Comparison of ENCODE assay signal across 19 cellular contexts in genomic region chr11:1891831-1892115, GRCh38. TPM values are rescaled to one million over a fixed set of nuclear protein-coding genes. Genes with fewer than 3 reads are reported as not detected.
A peak's percentile ranks its signal among the peaks of the same experiment; 100 is the strongest.
DNase-seq lines count a peak whose midpoint lies in the region; ATAC-seq lines count a peak whose summit lies in the region.
"Had no signal": no experiment of that assay in that cellular context is flagged by ENCODE, and none has a peak within 500 bp of the region (broad histone marks: within the 10 kb centered on the region; RNA-seq: fewer than 3 reads in every experiment).

PRR33 (minus strand) TSS chr11:1891895; CDS start chr11:1890584, 1,311 bp downstream.

- H2AK5ac ChIP-seq in mesenchymal stem cell (ENCODE audit: low read length, severe bottlenecking), result no peak within 1 kb of the TSS

- H3K27me3 Mint-ChIP-seq in activated naive CD4-positive, alpha-beta T cell treated with anti-CD3 and anti-CD28 coated beads, Interleukin-2, amount 50 U/mL, for 24 hours, result no peaks in the 10 kb centered on the region
- H3K27me3 Mint-ChIP-seq in stimulated activated naive B cell treated with anti-CD40 and anti-IgM and Interleukin-4, amounts not matched to agents 10 μg/mL and 1 μg/mL and 100 μg/mL, for 72 hours, result no peaks in the 10 kb centered on the region

- no peak within 1 kb of the TSS for H2BK5ac ChIP-seq in mesenchymal stem cell (ENCODE audit: low read depth, low read length, poor library complexity, severe bottlenecking)

- H2BK12ac ChIP-seq in mesenchymal stem cell (ENCODE audit: low read length in 2 of 2), result no peak within 1 kb of the TSS

- H4K20me1 ChIP-seq in Karpas-422 (ENCODE audit: insufficient read depth, low read depth, low read length), result no peaks in the 10 kb centered on the region

- no peak within 1 kb of the TSS for H3K4me2 ChIP-seq in mesenchymal stem cell (ENCODE audit: low read length, poor library complexity, severe bottlenecking)
- no peak within 1 kb of the TSS for H3K4me2 ChIP-seq in Karpas-422 (ENCODE audit: low read depth, low read length, poor library complexity, severe bottlenecking)

- H3K9ac ChIP-seq in mesenchymal stem cell (ENCODE audit: low read length), result no peak within 1 kb of the TSS
- H3K9ac ChIP-seq in Karpas-422 (ENCODE audit: low read length), result no peak within 1 kb of the TSS

- H3K18ac ChIP-seq in mesenchymal stem cell (ENCODE audit: low read depth in 1 of 2, low read length in 2 of 2), result no peak within 1 kb of the TSS

- H3K4me3 ChIP-seq in SJCRH30 (no peak within 1 kb of the TSS), mesenchymal stem cell (ENCODE audit: insufficient read depth in 1 of 2, low read depth in 1 of 2, low read length in 2 of 2) (no peak within 1 kb of the TSS), Karpas-422 (ENCODE audit: low read length) (no peak within 1 kb of the TSS)
- H3K4me3 ChIP-seq: pancreas had no signal

- H3K9me3 Mint-ChIP-seq in activated naive CD4-positive, alpha-beta T cell treated with anti-CD3 and anti-CD28 coated beads, Interleukin-2, amount 50 U/mL, for 24 hours, result no peaks in the 10 kb centered on the region
- peaks cover 5 to 10% of the 10 kb centered on the region in 2 donors for H3K9me3 Mint-ChIP-seq in stimulated activated naive B cell treated with anti-CD40 and anti-IgM and Interleukin-4, amounts not matched to agents 10 μg/mL and 1 μg/mL and 100 μg/mL, for 72 hours
- H3K9me3 Mint-ChIP-seq: activated B cell treated with CpG ODN at 0.5 μM for 24 hours, HFFc6, mesothelial cell of epicardium had no signal

- H3K4ac ChIP-seq in mesenchymal stem cell (ENCODE audit: low read depth in 1 of 2, low read length in 2 of 2), result no peak within 1 kb of the TSS

- peaks cover 2% of the 10 kb centered on the region for H3K36me3 Mint-ChIP-seq in activated naive CD4-positive, alpha-beta T cell treated with anti-CD3 and anti-CD28 coated beads, Interleukin-2, amount 50 U/mL, for 24 hours
- peaks cover 16 to 37% of the 10 kb centered on the region in 2 donors for H3K36me3 Mint-ChIP-seq in stimulated activated naive B cell treated with anti-CD40 and anti-IgM and Interleukin-4, amounts not matched to agents 10 μg/mL and 1 μg/mL and 100 μg/mL, for 72 hours
- H3K36me3 Mint-ChIP-seq: mesothelial cell of epicardium had no signal

- H3K14ac ChIP-seq in mesenchymal stem cell (ENCODE audit: low read length in 2 of 2), result no peak within 1 kb of the TSS

- no peak for DNase-seq in activated naive CD4-positive, alpha-beta T cell (lab: John Stamatoyannopoulos, UW)
- no peak for DNase-seq in SJCRH30
- DNase-seq in mesenchymal stem cell, result no peak
- DNase-seq in stimulated activated naive B cell treated with anti-CD40 and anti-IgM and Interleukin-4, amounts not matched to agents 10 μg/mL and 1 μg/mL and 100 μg/mL, for 72 hours, result no peak
- no peak for DNase-seq in activated CD8-positive, alpha-beta memory T cell treated with anti-CD3 and anti-CD28 coated beads, Interleukin-2, amount 50 U/mL, for 4 hours
- DNase-seq in Karpas-422, result no peak
- DNase-seq in activated effector memory CD4-positive, alpha-beta T cell treated with anti-CD3 and anti-CD28 coated beads, Interleukin-2, amount 50 U/mL, for 16 hours, result no peak
- DNase-seq: activated B cell treated with CpG ODN at 0.5 μM for 24 hours, cortex of kidney, erythroblast, glutamatergic neuron, HFFc6, NCI-H1092 treated with DMSO at 0.1 percent for 48 hours, NCI-H82 had no signal

- no peaks in the 10 kb centered on the region for H3K9me2 ChIP-seq in Karpas-422 (replicated peaks; ENCODE audit: insufficient read depth, low read length)

- H3K36me3 ChIP-seq in SJCRH30 (no peaks in the 10 kb centered on the region), mesenchymal stem cell (ENCODE audit: control insufficient read depth in 1 of 2, insufficient read depth in 2 of 2, low read depth in 1 of 2, low read length in 2 of 2) (peaks cover 7 to 29% of the 10 kb centered on the region in 2 experiments), Karpas-422 (ENCODE audit: insufficient read depth, low read length) (no peaks in the 10 kb centered on the region)
- H3K36me3 ChIP-seq: pancreas had no signal

- H3K27me3 ChIP-seq in SJCRH30 (peaks cover 4% of the 10 kb centered on the region; the same call in 1 of the 2 replicates), mesenchymal stem cell (ENCODE audit: control insufficient read depth in 1 of 2, insufficient read depth in 1 of 2, low read length in 2 of 2) (peaks cover 8 to 9% of the 10 kb centered on the region in 2 experiments), Karpas-422 (ENCODE audit: low read length) (no peaks in the 10 kb centered on the region)
- H3K27me3 ChIP-seq: pancreas had no signal

- peak within 1 kb of the TSS; percentile 9 for H2BK15ac ChIP-seq in mesenchymal stem cell (ENCODE audit: low read depth, poor library complexity, severe bottlenecking)

- H3K79me2 ChIP-seq in Karpas-422 (ENCODE audit: low read length), result no peaks in the 10 kb centered on the region

- H3K9me3 ChIP-seq in SJCRH30 (replicated peaks) (no peaks in the 10 kb centered on the region), mesenchymal stem cell (ENCODE audit: control insufficient read depth, low read length) (no peaks in the 10 kb centered on the region), Karpas-422 (ENCODE audit: low read length) (no peaks in the 10 kb centered on the region)
- H3K9me3 ChIP-seq: pancreas had no signal

- no peak for ATAC-seq in stimulated activated naive B cell treated with anti-CD40 and anti-IgM and Interleukin-4, amounts not matched to agents 10 μg/mL and 1 μg/mL and 100 μg/mL, for 72 hours (replicated peaks)
- ATAC-seq: HepG2 had no signal

- H2AFZ ChIP-seq in mesenchymal stem cell (ENCODE audit: low read depth, low read length) (no peak within 1 kb of the TSS), Karpas-422 (ENCODE audit: low read length) (no peak within 1 kb of the TSS)

- no peaks in the 10 kb centered on the region for H3K79me1 ChIP-seq in mesenchymal stem cell (replicated peaks; ENCODE audit: low read length, poor library complexity, severe bottlenecking)

- peak within 1 kb of the TSS; percentile 32; the same call in 1 of the 2 replicates for H3K27ac ChIP-seq in SJCRH30
- H3K27ac ChIP-seq in mesenchymal stem cell (ENCODE audit: low read length, poor library complexity, severe bottlenecking), result no peak within 1 kb of the TSS
- H3K27ac ChIP-seq in Karpas-422 (ENCODE audit: low read length), result no peak within 1 kb of the TSS
- H3K27ac ChIP-seq: pancreas had no signal

- H3K4me3 Mint-ChIP-seq in activated naive CD4-positive, alpha-beta T cell treated with anti-CD3 and anti-CD28 coated beads, Interleukin-2, amount 50 U/mL, for 24 hours, result peak within 1 kb of the TSS; percentile 58
- H3K4me3 Mint-ChIP-seq in stimulated activated naive B cell treated with anti-CD40 and anti-IgM and Interleukin-4, amounts not matched to agents 10 μg/mL and 1 μg/mL and 100 μg/mL, for 72 hours, result peak within 1 kb of the TSS in 1 of 2 donors; percentile 5
- H3K4me3 Mint-ChIP-seq: activated B cell treated with CpG ODN at 0.5 μM for 24 hours, HFFc6, mesothelial cell of epicardium had no signal

- peaks cover 30% of the 10 kb centered on the region for H3K4me1 Mint-ChIP-seq in activated naive CD4-positive, alpha-beta T cell treated with anti-CD3 and anti-CD28 coated beads, Interleukin-2, amount 50 U/mL, for 24 hours
- peaks cover 38 to 51% of the 10 kb centered on the region in 2 donors for H3K4me1 Mint-ChIP-seq in stimulated activated naive B cell treated with anti-CD40 and anti-IgM and Interleukin-4, amounts not matched to agents 10 μg/mL and 1 μg/mL and 100 μg/mL, for 72 hours

- no peak within 1 kb of the TSS for H3K23ac ChIP-seq in mesenchymal stem cell (ENCODE audit: low read length in 2 of 2)

- no peak within 1 kb of the TSS for H4K8ac ChIP-seq in mesenchymal stem cell (ENCODE audit: low read length)

- no peaks in the 10 kb centered on the region for H3K4me1 ChIP-seq in SJCRH30
- H3K4me1 ChIP-seq in mesenchymal stem cell (ENCODE audit: control insufficient read depth, insufficient read depth, low read depth, low read length), result no peaks in the 10 kb centered on the region
- no peaks in the 10 kb centered on the region for H3K4me1 ChIP-seq in Karpas-422 (ENCODE audit: low read length)
- H3K4me1 ChIP-seq: pancreas had no signal

- no peak within 1 kb of the TSS for H4K91ac ChIP-seq in mesenchymal stem cell (ENCODE audit: low read length)

- H2BK120ac ChIP-seq in mesenchymal stem cell (ENCODE audit: low read depth, low read length), result no peak within 1 kb of the TSS

- peak within 1 kb of the TSS; percentile 17 for H3K27ac Mint-ChIP-seq in activated naive CD4-positive, alpha-beta T cell treated with anti-CD3 and anti-CD28 coated beads, Interleukin-2, amount 50 U/mL, for 24 hours
- H3K27ac Mint-ChIP-seq in stimulated activated naive B cell treated with anti-CD40 and anti-IgM and Interleukin-4, amounts not matched to agents 10 μg/mL and 1 μg/mL and 100 μg/mL, for 72 hours, result peak within 1 kb of the TSS; percentile 53
- H3K27ac Mint-ChIP-seq: activated B cell treated with CpG ODN at 0.5 μM for 24 hours, HFFc6, mesothelial cell of epicardium had no signal

- WGBS in mesenchymal stem cell, result 87% methylated on average over 4 of the region's 7 CpGs

RNA-seq across cellular contexts. Expression of gene PRR33, which starts in this region (rescaled TPM):
- total RNA-seq in SJCRH30 (2014; rRNA removed; shearing (Covaris generic)), result 0.02 and 0.05 TPM in 2 replicates
- polyA plus RNA-seq in mesenchymal stem cell (2013, experiment 1 of 2), result not detected
- polyA plus RNA-seq in mesenchymal stem cell (2013, experiment 2 of 2), result not detected
- not detected in 2 replicates for total RNA-seq in Karpas-422 (2014; rRNA removed; shearing (Covaris generic); ENCODE audit: low replicate concordance)
- total RNA-seq: HepG2, HFFc6, mesothelial cell of epicardium, pancreas had no signal
- polyA plus RNA-seq: HepG2, keratinocyte, pancreas had no signal
